8 cellular contexts compared by ENCODE assay signal in genomic region chr19:47210689-47211316, GRCh38. TPM values are rescaled to one million over a fixed set of nuclear protein-coding genes. Genes with fewer than 3 reads are reported as not detected.
DNase-seq lines count a peak whose midpoint lies in the region; ATAC-seq lines count a peak whose summit lies in the region.

No MANE protein-coding gene starts in this region.

- peak overlapping the region; percentile 11 to 24 (median 17) for H3K9ac ChIP-seq in skeletal muscle tissue (ENCODE audit: low read depth in 1 of 3, low read length in 3 of 3)

- peak overlapping the region; percentile 88 for H3K27ac Mint-ChIP-seq in T-helper 17 cell

- DNase-seq in GM04504 (ENCODE audit: low read depth) = peak; percentile 72
- DNase-seq in MV-4-11 (lab: John Stamatoyannopoulos, UW) = peak; percentile 86
- peak; percentile 54 to 77 (median 57) for DNase-seq in T-helper 17 cell
- peak; percentile 62 for DNase-seq in amniotic stem cell (lab: John Stamatoyannopoulos, UW)
- peak; percentile 72 for DNase-seq in hepatic stellate cell (ENCODE audit: low spot score)

- no peaks in the 10 kb centered on the region for H3K27me3 ChIP-seq in skeletal muscle tissue (ENCODE audit: control insufficient read depth in 3 of 3, insufficient read depth in 3 of 3, low read length in 3 of 3)

- H3K27ac ChIP-seq in skeletal muscle tissue (ENCODE audit: low read depth, low read length) = peak overlapping the region; percentile 19

- H3K9me3 ChIP-seq in T-helper 17 cell (ENCODE audit: control insufficient read depth, low read length, poor library complexity, severe bottlenecking) = no peaks in the 10 kb centered on the region
- H3K9me3 ChIP-seq in skeletal muscle tissue (ENCODE audit: control insufficient read depth in 3 of 3, low read length in 3 of 3) = no peaks in the 10 kb centered on the region

- no peaks in the 10 kb centered on the region for H3K36me3 Mint-ChIP-seq in T-helper 17 cell (ENCODE audit: low read depth)

- H3K4me1 ChIP-seq in skeletal muscle tissue (ENCODE audit: control insufficient read depth in 3 of 3, insufficient read depth in 3 of 3, low read length in 3 of 3) = peaks cover 0 to 8% (median 4%) of the 10 kb centered on the region in 3 donors

- H3K4me1 Mint-ChIP-seq in T-helper 17 cell = peaks cover 5% of the 10 kb centered on the region

- peak overlapping the region in 1 of 3 donors; percentile 24 for H3K4me3 ChIP-seq in skeletal muscle tissue (ENCODE audit: low read length in 3 of 3)

- no peak overlapping the region for H3K4me3 Mint-ChIP-seq in T-helper 17 cell

- ATAC-seq in T-helper 17 cell (peak; percentile 85), GM21390 (IDR thresholded peaks at IDR 0.05; ENCODE audit: unreplicated experiment) (no peak), HG03280 (IDR thresholded peaks at IDR 0.05; ENCODE audit: unreplicated experiment) (no peak)

- H3K36me3 ChIP-seq in skeletal muscle tissue (ENCODE audit: control insufficient read depth in 3 of 3, insufficient read depth in 3 of 3, low read length in 3 of 3) = peaks cover 8 to 18% (median 11%) of the 10 kb centered on the region in 3 donors

- H3K27me3 Mint-ChIP-seq in T-helper 17 cell = no peaks in the 10 kb centered on the region

RNA-seq across cellular contexts. Expression of gene BBC3, which starts 20.2 kb away (rescaled TPM):
- total RNA-seq in T-helper 17 cell = 10 to 100 TPM; 32.4 to 40.2 TPM
- 2.6 TPM for total RNA-seq in skeletal muscle tissue

RNA-seq across cellular contexts. Expression of gene CCDC9, which starts 45.5 kb away (rescaled TPM):
- 10 to 100 TPM; 35.6 to 53.7 TPM for total RNA-seq in T-helper 17 cell
- 4.2 TPM for total RNA-seq in skeletal muscle tissue
